In the genomic region with DNA sequence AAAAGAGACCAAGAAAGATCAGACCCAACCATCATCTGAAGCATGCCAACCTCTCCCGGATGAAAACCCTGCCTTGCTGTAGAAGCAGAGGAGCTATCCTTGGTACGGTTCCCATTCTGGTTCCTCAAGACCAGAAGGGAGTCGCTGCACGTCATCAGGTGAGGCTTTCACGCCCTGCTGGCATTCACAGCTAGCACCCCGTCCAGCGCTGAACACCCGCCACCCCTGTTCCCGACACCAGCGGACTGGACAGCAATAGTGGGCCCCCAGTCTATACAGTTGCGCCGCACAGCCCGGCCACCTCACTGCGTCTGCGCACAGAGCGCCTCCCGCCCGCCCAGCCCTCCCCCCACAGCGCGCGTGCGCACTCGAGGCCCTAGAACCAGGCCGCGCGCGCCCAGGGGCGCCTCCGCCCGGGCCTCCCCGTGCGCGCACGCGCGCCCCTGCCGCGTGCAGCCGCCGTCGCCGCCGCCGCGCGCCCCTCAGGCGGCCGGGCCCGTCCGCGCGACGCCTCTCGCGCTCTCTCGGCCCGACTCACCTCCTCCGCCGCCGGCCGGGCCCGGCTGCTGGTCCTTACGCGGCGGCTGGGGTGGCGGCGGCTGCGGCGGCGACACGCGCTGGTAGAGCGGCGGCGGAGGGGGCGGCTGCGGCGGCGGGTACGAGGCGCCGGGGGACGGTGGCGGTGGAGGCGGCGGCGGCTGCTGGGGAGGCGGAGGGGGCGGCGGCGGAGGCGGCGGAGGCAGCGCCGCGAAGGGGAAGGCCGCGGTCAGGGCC, we compare ENCODE assay signal across 8 cellular contexts. TPM values are rescaled to one million over a fixed set of nuclear protein-coding genes. Genes with fewer than 3 reads are reported as not detected.
DNase-seq lines count a peak whose midpoint lies in the region; ATAC-seq and TF ChIP-seq lines count a peak whose summit lies in the region.

No MANE protein-coding gene starts in this region.

- H3K27ac Mint-ChIP-seq in naive thymus-derived CD4-positive, alpha-beta T cell: peak overlapping the region; percentile 78 to 95 (median 94)

- no peak for TF ChIP-seq CTCF in HL-60 (IDR thresholded peaks at IDR 0.05; ENCODE audit: insufficient read depth, low read length)
- no peak for TF ChIP-seq CTCF in PC-9 (conservative IDR thresholded peaks at IDR 0.05)
- no peak for TF ChIP-seq CTCF in fibroblast of lung (conservative IDR thresholded peaks at IDR 0.05 in 1 of 2, IDR thresholded peaks at IDR 0.05 in 1 of 2; ENCODE audit: low read depth in 1 of 2, low read length in 2 of 2)

- H3K27ac ChIP-seq in HL-60 (replicated peaks) (peak overlapping the region; percentile 65), PC-9 (peak overlapping the region; percentile 86; the same call in 1 of the 2 replicates), fibroblast of lung (ENCODE audit: insufficient read depth, low read length) (peak overlapping the region; percentile 93)
- H3K27ac ChIP-seq in naive thymus-derived CD4-positive, alpha-beta T cell (ENCODE audit: low read depth, low read length): peak overlapping the region; percentile 99

- intact Hi-C loops in PC-9 (cut with micrococcal nuclease; ENCODE audit: unreplicated experiment): loop anchor here (1.0 to 10.0 kb wide), 5 partner anchors 33 to 419 kb away; partner anchors contain the start of genes ARL2, MEN1, RPS6KA4 and ZNHIT2
- intact Hi-C loops in naive thymus-derived CD4-positive, alpha-beta T cell (cut with micrococcal nuclease): loop anchor here (1.0 to 10.0 kb wide), 18 partner anchors 9 to 793 kb away; partner anchors contain the start of genes ATG2A (in 2 of the 2), MEN1 (in 2 of the 2), ZNHIT2 (in 2 of the 2) and EHD1 (in 1 of the 2)

- H3K4me3 ChIP-seq in HL-60 (replicated peaks; ENCODE audit: insufficient read depth, low read length) (peak overlapping the region; percentile 80), PC-9 (peak overlapping the region; percentile 98), fibroblast of lung (replicated peaks in 1 of 4; ENCODE audit: control extremely low read depth in 1 of 4, insufficient read depth in 1 of 4, low read depth in 3 of 4, low read length in 4 of 4) (peak overlapping the region; percentile 65 to 81 (median 79))
- peak overlapping the region; percentile 94 for H3K4me3 ChIP-seq in naive thymus-derived CD4-positive, alpha-beta T cell (ENCODE audit: low read length)

- POLR2A ChIA-PET in PC-9 (lab: Charles Lee; ENCODE audit: unreplicated experiment): interaction anchor here (0.5 to 1.3 kb wide), 4 partner anchors 91 to 1113 kb away, joined by 4 to 16 read pairs (median 7); partner anchors contain the start of gene CCDC85B
- POLR2A ChIA-PET in naive thymus-derived CD4-positive, alpha-beta T cell (lab: Charles Lee): interaction anchor here (0.6 to 30.7 kb wide), 17 partner anchors 8 to 1569 kb away, joined by 3 to 1956 read pairs (median 15); partner anchors contain the start of genes EHD1, MAJIN, MAP4K2 and MEN1

- CTCF ChIA-PET in PC-9 (lab: Charles Lee): interaction anchor here (0.6 kb wide), 1 partner anchor 162 kb away, joined by 7 read pairs; no protein-coding TSS in a partner anchor
- CTCF ChIA-PET in naive thymus-derived CD4-positive, alpha-beta T cell (lab: Charles Lee): interaction anchor here (2.6 to 19.1 kb wide), 3 partner anchors 10 to 30 kb away, joined by 21 to 305 read pairs (median 57); partner anchors contain the start of genes PYGM and RASGRP2

- peaks cover 13 to 48% (median 42%) of the 10 kb centered on the region in 5 donors for H3K36me3 Mint-ChIP-seq in naive thymus-derived CD4-positive, alpha-beta T cell

- no peak overlapping the region for H2AFZ ChIP-seq in PC-9
- H2AFZ ChIP-seq in fibroblast of lung (ENCODE audit: low read length): no peak overlapping the region

- H3K27me3 ChIP-seq in HL-60 (ENCODE audit: insufficient read depth, poor library complexity, severe bottlenecking) (no peaks in the 10 kb centered on the region), PC-9 (ENCODE audit: insufficient read depth, low read depth) (no peaks in the 10 kb centered on the region), fibroblast of lung (ENCODE audit: control insufficient read depth, insufficient read depth, low read length) (no peaks in the 10 kb centered on the region)
- no peaks in the 10 kb centered on the region for H3K27me3 ChIP-seq in naive thymus-derived CD4-positive, alpha-beta T cell (ENCODE audit: control insufficient read depth in 2 of 2, insufficient read depth in 2 of 2, low read length in 2 of 2)

- ATAC-seq in naive thymus-derived CD4-positive, alpha-beta T cell: peak; percentile 6

- no TSS peak for BruUV-seq in PC-9 (replicated peaks; lab: Mats Ljungman, UMichigan)

- H3F3A ChIP-seq in PC-9 (ENCODE audit: insufficient read depth, low read depth): peaks cover 78% of the 10 kb centered on the region

- H3K27me3 Mint-ChIP-seq in naive thymus-derived CD4-positive, alpha-beta T cell: peaks cover 0 to 5% (median 0%) of the 10 kb centered on the region in 5 donors

- peaks cover 0 to 17% (median 0%) of the 10 kb centered on the region in 11 donors for H3K9me3 Mint-ChIP-seq in naive thymus-derived CD4-positive, alpha-beta T cell

- H3K36me3 ChIP-seq in PC-9 (ENCODE audit: low read depth) (peaks cover 51% of the 10 kb centered on the region), fibroblast of lung (ENCODE audit: control insufficient read depth, insufficient read depth, low read length) (peaks cover 17% of the 10 kb centered on the region)
- peaks cover 35 to 48% (median 43%) of the 10 kb centered on the region in 3 experiments for H3K36me3 ChIP-seq in naive thymus-derived CD4-positive, alpha-beta T cell (ENCODE audit: control insufficient read depth in 2 of 3, insufficient read depth in 3 of 3, low read length in 3 of 3)

- H4K20me1 ChIP-seq in PC-9 (ENCODE audit: insufficient read depth): peaks cover 49% of the 10 kb centered on the region
- H4K20me1 ChIP-seq in fibroblast of lung (ENCODE audit: control insufficient read depth, extremely low read depth, insufficient read depth, low read length): peaks cover 4% of the 10 kb centered on the region

- H3K4me3 Mint-ChIP-seq in naive thymus-derived CD4-positive, alpha-beta T cell: peak overlapping the region; percentile 86 to 97 (median 93)

- peak overlapping the region; percentile 98 for H3K9ac ChIP-seq in fibroblast of lung (ENCODE audit: insufficient read depth, low read length)

- no peaks in the 10 kb centered on the region for H3K9me2 ChIP-seq in PC-9 (ENCODE audit: insufficient read depth)

- peaks cover 58 to 82% (median 75%) of the 10 kb centered on the region in 7 donors for H3K4me1 Mint-ChIP-seq in naive thymus-derived CD4-positive, alpha-beta T cell

- H3K9me3 ChIP-seq in PC-9 (ENCODE audit: insufficient read depth, low read depth) (no peaks in the 10 kb centered on the region), fibroblast of lung (ENCODE audit: control insufficient read depth, insufficient read depth, low read depth, low read length) (no peaks in the 10 kb centered on the region)
- no peaks in the 10 kb centered on the region for H3K9me3 ChIP-seq in naive thymus-derived CD4-positive, alpha-beta T cell (ENCODE audit: control insufficient read depth in 2 of 3, low read length in 3 of 3)

- H3K4me2 ChIP-seq in PC-9 (peak overlapping the region; percentile 98), fibroblast of lung (ENCODE audit: extremely low read depth, insufficient read depth, low read length) (peak overlapping the region; percentile 94)

- H3K79me2 ChIP-seq in PC-9 (ENCODE audit: low read depth) (peaks cover 49% of the 10 kb centered on the region), fibroblast of lung (ENCODE audit: control insufficient read depth, insufficient read depth, low read length) (peaks cover 48% of the 10 kb centered on the region)

- DNase-seq in DMS153 treated with DMSO at 0.1 percent for 48 hours (lab: John Stamatoyannopoulos, UW; ENCODE audit: unreplicated experiment): peak; percentile 36
- DNase-seq in DMS153 (lab: John Stamatoyannopoulos, UW): no peak
- peak; percentile 63 to 72 for DNase-seq in HL-60 (ENCODE audit: low read depth in 1 of 2, low spot score in 1 of 2)
- peak; percentile 60 to 77 for DNase-seq in PC-9
- DNase-seq in activated T-helper 1 cell treated with anti-CD3 and anti-CD28 coated beads, Interleukin-2, amount 50 U/mL, for 16 hours (ENCODE audit: low read depth in 1 of 2, low spot score in 1 of 2): peak; percentile 57 to 78
- peak; percentile 77 to 81 for DNase-seq in fibroblast of lung (ENCODE audit: low read depth in 2 of 2)
- DNase-seq in naive thymus-derived CD4-positive, alpha-beta T cell: peak; percentile 70 to 88 (median 85)
- peak; percentile 55 to 58 for DNase-seq in stimulated activated CD8-positive, alpha-beta memory T cell treated with anti-CD3 and anti-CD28 coated beads, Interleukin-7, amount 100 ng/mL, for 48 hours (ENCODE audit: extremely low read depth in 1 of 2, low read depth in 1 of 2)

- H3K4me1 ChIP-seq in PC-9 (replicated peaks; ENCODE audit: insufficient read depth) (peaks cover 26% of the 10 kb centered on the region), fibroblast of lung (ENCODE audit: control insufficient read depth, extremely low read depth, insufficient read depth, low read length) (peaks cover 12% of the 10 kb centered on the region)
- peaks cover 58 to 63% of the 10 kb centered on the region in 2 donors for H3K4me1 ChIP-seq in naive thymus-derived CD4-positive, alpha-beta T cell (ENCODE audit: control insufficient read depth in 2 of 2, insufficient read depth in 2 of 2, low read length in 2 of 2)

RNA-seq across cellular contexts. Expression of gene SF1, which starts 0.7 kb away (rescaled TPM):
- 253 and 336 TPM in 2 replicates for total RNA-seq in PC-9 (2021)
- 62.7 and 78.9 TPM in 2 replicates for total RNA-seq in fibroblast of lung
- 105 and 133 TPM in 2 replicates for polyA plus RNA-seq in fibroblast of lung
- 147 and 153 TPM in 2 replicates for polyA plus RNA-seq in fibroblast of lung (2012)
- polyA minus RNA-seq in fibroblast of lung (ENCODE audit: low replicate concordance): 73.2 and 89.6 TPM in 2 replicates
- 1,000 to 10,000 TPM in 2 of 5 experiments, 100 to 1,000 TPM in 3; 462 to 1,612 (median 904) TPM for total RNA-seq in naive thymus-derived CD4-positive, alpha-beta T cell
- 100 to 1,000 TPM; 101 to 155 TPM for polyA plus RNA-seq in naive thymus-derived CD4-positive, alpha-beta T cell

RNA-seq across cellular contexts. Expression of gene PYGM, which starts 17.9 kb away (rescaled TPM):
- 1.3 and 1.6 TPM in 2 replicates for total RNA-seq in PC-9 (2021)
- total RNA-seq in fibroblast of lung: 0.26 and 0.50 TPM in 2 replicates
- 0.18 and 1.9 TPM in 2 replicates for polyA plus RNA-seq in fibroblast of lung
- 0.22 and 3.1 TPM in 2 replicates for polyA plus RNA-seq in fibroblast of lung (2012)
- polyA minus RNA-seq in fibroblast of lung (ENCODE audit: low replicate concordance): 0.11 and 4.9 TPM in 2 replicates
- 10 to 100 TPM in 4 of 5 experiments, 1 to 10 TPM in 1; 8.0 to 16.2 (median 13.9) TPM for total RNA-seq in naive thymus-derived CD4-positive, alpha-beta T cell
- polyA plus RNA-seq in naive thymus-derived CD4-positive, alpha-beta T cell: under 1 TPM; 0.26 to 0.64 TPM

RNA-seq across cellular contexts. Expression of gene MAP4K2, which starts 25.4 kb away (rescaled TPM):
- total RNA-seq in PC-9 (2021): 32.6 and 34.3 TPM in 2 replicates
- 4.9 and 9.2 TPM in 2 replicates for total RNA-seq in fibroblast of lung
- polyA plus RNA-seq in fibroblast of lung: 6.4 and 9.2 TPM in 2 replicates
- 6.5 and 12.0 TPM in 2 replicates for polyA plus RNA-seq in fibroblast of lung (2012)
- 34.1 and 53.5 TPM in 2 replicates for polyA minus RNA-seq in fibroblast of lung (ENCODE audit: low replicate concordance)
- total RNA-seq in naive thymus-derived CD4-positive, alpha-beta T cell: 100 to 1,000 TPM in 2 of 5 experiments, 10 to 100 TPM in 3; 75.2 to 130 (median 84.3) TPM
- 10 to 100 TPM; 40.7 to 63.0 TPM for polyA plus RNA-seq in naive thymus-derived CD4-positive, alpha-beta T cell

RNA-seq across cellular contexts. Expression of gene MEN1, which starts 32.7 kb away (rescaled TPM):
- 48.7 and 61.6 TPM in 2 replicates for total RNA-seq in PC-9 (2021)
- 12.1 and 13.7 TPM in 2 replicates for total RNA-seq in fibroblast of lung
- 8.9 and 14.2 TPM in 2 replicates for polyA plus RNA-seq in fibroblast of lung
- polyA plus RNA-seq in fibroblast of lung (2012): 15.3 and 28.8 TPM in 2 replicates
- 32.7 and 60.9 TPM in 2 replicates for polyA minus RNA-seq in fibroblast of lung (ENCODE audit: low replicate concordance)
- 10 to 100 TPM; 25.7 to 46.4 (median 38.0) TPM for total RNA-seq in naive thymus-derived CD4-positive, alpha-beta T cell
- polyA plus RNA-seq in naive thymus-derived CD4-positive, alpha-beta T cell: 10 to 100 TPM; 33.8 to 54.9 TPM

RNA-seq across cellular contexts. Expression of gene RASGRP2, which starts 33.7 kb away (rescaled TPM):
- 1.0 and 2.1 TPM in 2 replicates for total RNA-seq in PC-9 (2021)
- 0.26 and 1.2 TPM in 2 replicates for total RNA-seq in fibroblast of lung
- 0.71 and 5.2 TPM in 2 replicates for polyA plus RNA-seq in fibroblast of lung
- 1.8 and 9.9 TPM in 2 replicates for polyA plus RNA-seq in fibroblast of lung (2012)
- polyA minus RNA-seq in fibroblast of lung (ENCODE audit: low replicate concordance): 0.22 and 8.6 TPM in 2 replicates
- total RNA-seq in naive thymus-derived CD4-positive, alpha-beta T cell: 100 to 1,000 TPM; 211 to 697 (median 654) TPM
- polyA plus RNA-seq in naive thymus-derived CD4-positive, alpha-beta T cell: 100 to 1,000 TPM; 197 to 312 TPM
